ENCODE assay signal across 14 cellular contexts in genomic region chr19:16351133-16351809, GRCh38. TPM values are rescaled to one million over a fixed set of nuclear protein-coding genes. Genes with fewer than 3 reads are reported as not detected.
DNase-seq lines count a peak whose midpoint lies in the region; ATAC-seq and TF ChIP-seq lines count a peak whose summit lies in the region.
"Had no signal": no experiment of that assay in that cellular context is flagged by ENCODE, and none has a peak within 500 bp of the region (broad histone marks: within the 10 kb centered on the region; RNA-seq: fewer than 3 reads in every experiment).

No MANE protein-coding gene starts in this region.

- intact Hi-C loops in tibial artery (cut with DNase I; ENCODE audit: low total_unique reads) = no loop called here

- H3K27ac ChIP-seq in tibial artery = no peak overlapping the region

- POLR2A ChIA-PET in activated CD4-positive, alpha-beta memory T cell treated with anti-CD3 and anti-CD28 coated beads, Interleukin-2, amount 10 ng/mL, durations not matched to agents 7 days and 5 days (lab: Charles Lee) = interaction anchor here (0.8 to 34.9 kb wide), 6 partner anchors 9 to 275 kb away, joined by 3 to 3221 read pairs (median 23); partner anchors contain the start of genes KLF2 and TPM4

- ATAC-seq in memory B cell (ENCODE audit: low read depth) (peak; percentile 61), HG02938 (IDR thresholded peaks at IDR 0.05; ENCODE audit: unreplicated experiment) (no peak), GM21390 (IDR thresholded peaks at IDR 0.05; ENCODE audit: unreplicated experiment) (no peak), HG02840 (IDR thresholded peaks at IDR 0.05; ENCODE audit: low FRiP score, unreplicated experiment) (no peak)

- H3K4me3 Mint-ChIP-seq in activated CD4-positive, alpha-beta memory T cell treated with anti-CD3 and anti-CD28 coated beads, Interleukin-2, amount 10 ng/mL, durations not matched to agents 7 days and 5 days = peak overlapping the region; percentile 43
- H3K4me3 Mint-ChIP-seq in memory B cell = peak overlapping the region; percentile 76
- H3K4me3 Mint-ChIP-seq: neural crest cell had no signal

- peaks cover 62% of the 10 kb centered on the region for H3K4me1 Mint-ChIP-seq in activated CD4-positive, alpha-beta memory T cell treated with anti-CD3 and anti-CD28 coated beads, Interleukin-2, amount 10 ng/mL, durations not matched to agents 7 days and 5 days
- H3K4me1 Mint-ChIP-seq in memory B cell = peaks cover 25% of the 10 kb centered on the region

- no peaks in the 10 kb centered on the region for H3K4me1 ChIP-seq in tibial artery

- TF ChIP-seq CTCF in tibial artery (IDR thresholded peaks at IDR 0.05) = no peak

- no peaks in the 10 kb centered on the region for H3K27me3 ChIP-seq in tibial artery

- DNase-seq in Caki2 (ENCODE audit: low read depth) = peak; percentile 38
- peak; percentile 45 for DNase-seq in HT1080 (ENCODE audit: low read depth)
- peak; percentile 41 for DNase-seq in activated CD4-positive, alpha-beta memory T cell treated with anti-CD3 and anti-CD28 coated beads, Interleukin-2, amount 10 ng/mL, durations not matched to agents 7 days and 5 days
- DNase-seq in memory B cell (ENCODE audit: low spot score in 2 of 2) = no peak
- no peak for DNase-seq in tibial artery
- DNase-seq: activated CD8-positive, alpha-beta memory T cell treated with anti-CD3 and anti-CD28 coated beads, Interleukin-2, amount 50 U/mL, for 48 hours; DMS 273 treated with DMSO at 0.1 percent for 48 hours; NCI-H1436 treated with DMSO at 0.1 percent for 48 hours; NCI-H82; stimulated activated CD8-positive, alpha-beta memory T cell treated with anti-CD3 and anti-CD28 coated beads, Interleukin-4, amount 100 ng/mL, for 48 hours had no signal

- CTCF ChIA-PET in activated CD4-positive, alpha-beta memory T cell treated with anti-CD3 and anti-CD28 coated beads, Interleukin-2, amount 10 ng/mL, durations not matched to agents 7 days and 5 days (lab: Charles Lee) = interaction anchor here (0.6 to 2.1 kb wide), 15 partner anchors 10 to 1260 kb away, joined by 3 to 15 read pairs (median 5); partner anchors contain the start of gene FAM32A

- peaks cover 6% of the 10 kb centered on the region for H3K27me3 Mint-ChIP-seq in activated CD4-positive, alpha-beta memory T cell treated with anti-CD3 and anti-CD28 coated beads, Interleukin-2, amount 10 ng/mL, durations not matched to agents 7 days and 5 days
- no peaks in the 10 kb centered on the region for H3K27me3 Mint-ChIP-seq in memory B cell

- H3K9me3 Mint-ChIP-seq in activated CD4-positive, alpha-beta memory T cell treated with anti-CD3 and anti-CD28 coated beads, Interleukin-2, amount 10 ng/mL, durations not matched to agents 7 days and 5 days = no peaks in the 10 kb centered on the region
- no peaks in the 10 kb centered on the region for H3K9me3 Mint-ChIP-seq in memory B cell
- H3K9me3 Mint-ChIP-seq: neural crest cell had no signal

- peaks cover 29% of the 10 kb centered on the region for H3K36me3 Mint-ChIP-seq in activated CD4-positive, alpha-beta memory T cell treated with anti-CD3 and anti-CD28 coated beads, Interleukin-2, amount 10 ng/mL, durations not matched to agents 7 days and 5 days (ENCODE audit: low read depth)
- peaks cover 2% of the 10 kb centered on the region for H3K36me3 Mint-ChIP-seq in memory B cell

- H3K36me3 ChIP-seq in tibial artery = peaks cover 5 to 21% (median 9%) of the 10 kb centered on the region in 3 donors

- no peak overlapping the region for H3K4me3 ChIP-seq in tibial artery

- peak overlapping the region; percentile 83 for H3K27ac Mint-ChIP-seq in activated CD4-positive, alpha-beta memory T cell treated with anti-CD3 and anti-CD28 coated beads, Interleukin-2, amount 10 ng/mL, durations not matched to agents 7 days and 5 days
- H3K27ac Mint-ChIP-seq in memory B cell = peak overlapping the region; percentile 75

- H3K9me3 ChIP-seq in tibial artery = no peaks in the 10 kb centered on the region

- in situ Hi-C loops in Caki2 (cut with HindIII; ENCODE audit: low pct_unique_long_range_greater_than_20kb, low sequenced_read_pairs) = loop anchor here (25.0 kb wide), 1 partner anchor 139 kb away; no protein-coding TSS in a partner anchor

RNA-seq across cellular contexts. Expression of gene KLF2, which starts 26.6 kb away (rescaled TPM):
- total RNA-seq in Caki2 (2014; rRNA removed; shearing (Covaris generic); ENCODE audit: low replicate concordance) = 0.55 and 3.0 TPM in 2 replicates
- 15.6 and 37.9 TPM in 2 replicates for total RNA-seq in HT1080 (2014; rRNA removed; shearing (Covaris generic))
- 71.4 and 89.3 TPM in 2 replicates for polyA plus RNA-seq in HT1080 (2015; cell fraction: cytosol; rRNA removed)
- 73.6 and 96.5 TPM in 2 replicates for polyA plus RNA-seq in HT1080 (2015; cell fraction: nucleus; rRNA removed)
- total RNA-seq in activated CD4-positive, alpha-beta memory T cell treated with anti-CD3 and anti-CD28 coated beads, Interleukin-2, amount 10 ng/mL, durations not matched to agents 7 days and 5 days = 100 to 1,000 TPM; 410 to 423 TPM

Comparison
In these comparisons a context has a peak if more than half of its experiments do, and no peak if none do; other contexts are left out.
1. DNase-seq: peak in Caki2 (single experiment), HT1080 (single experiment) and activated CD4-positive, alpha-beta memory T cell treated with anti-CD3 and anti-CD28 coated beads, Interleukin-2, amount 10 ng/mL, durations not matched to agents 7 days and 5 days (single experiment); none in memory B cell (0 of 2) and tibial artery (0 of 2).
2. RNA of gene KLF2, which starts 26.6 kb away (total RNA-seq): 410 to 423 TPM in activated CD4-positive, alpha-beta memory T cell treated with anti-CD3 and anti-CD28 coated beads, Interleukin-2, amount 10 ng/mL, durations not matched to agents 7 days and 5 days; 15.6 to 37.9 TPM in HT1080 and 0.55 to 3.0 TPM in Caki2; every median in the first group is over 10 times any median in the second.